In the genomic region with DNA sequence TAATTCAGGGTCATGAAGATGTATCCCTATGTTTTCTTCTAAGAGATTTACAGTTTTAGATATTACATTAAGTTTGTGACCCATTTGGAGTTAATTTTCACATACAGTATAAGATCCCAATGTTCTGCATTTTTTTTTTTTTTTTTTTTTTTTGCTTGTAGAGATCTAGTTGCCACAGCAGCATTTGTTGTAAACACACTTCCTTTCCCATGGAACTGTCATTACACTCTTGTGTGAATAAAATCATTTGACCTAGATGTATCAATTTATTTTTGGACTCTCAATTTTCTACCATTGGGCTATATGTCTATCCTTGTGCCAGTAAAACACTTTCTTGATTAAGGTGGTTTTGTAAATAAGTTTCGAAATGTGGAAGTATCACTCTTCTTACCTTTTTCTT, we compare ENCODE assay signal across 34 cellular contexts.
"Had no signal": no experiment of that assay in that cellular context is flagged by ENCODE, and none has a peak within 500 bp of the region (broad histone marks: within the 10 kb centered on the region; RNA-seq: fewer than 3 reads in every experiment).

No MANE protein-coding gene starts in this region.

- DNase-seq: Karpas-422, Kasumi-1, MG63, MM.1S, MV-4-11, NCI-H1048, NCI-H1092, NCI-H1092 treated with DMSO at 0.1 percent for 48 hours, NCI-H1105, NCI-H1105 treated with DMSO at 0.1 percent for 48 hours, NCI-H1417, NCI-H1417 treated with DMSO at 0.1 percent for 48 hours, NCI-H1436, NCI-H1436 treated with DMSO at 0.1 percent for 48 hours, NCI-H146, NCI-H1694, NCI-H1694 treated with DMSO at 0.1 percent for 48 hours, NCI-H187, NCI-H187 treated with DMSO at 0.1 percent for 48 hours, NCI-H1930, NCI-H2029, NCI-H2029 treated with DMSO at 0.1 percent for 48 hours, NCI-H2081, NCI-H2081 treated with DMSO at 0.1 percent for 48 hours, NCI-H2107, NCI-H2171, NCI-H2171 treated with DMSO at 0.1 percent for 48 hours, NCI-H2227 treated with DMSO at 0.1 percent for 48 hours, NCI-H226, NCI-H345, NCI-H446, NCI-H446 treated with DMSO at 0.1 percent for 48 hours, NCI-H510A, NCI-H510A treated with DMSO at 0.1 percent for 48 hours had no signal
